17 cellular contexts compared by ENCODE assay signal in the genomic region with DNA sequence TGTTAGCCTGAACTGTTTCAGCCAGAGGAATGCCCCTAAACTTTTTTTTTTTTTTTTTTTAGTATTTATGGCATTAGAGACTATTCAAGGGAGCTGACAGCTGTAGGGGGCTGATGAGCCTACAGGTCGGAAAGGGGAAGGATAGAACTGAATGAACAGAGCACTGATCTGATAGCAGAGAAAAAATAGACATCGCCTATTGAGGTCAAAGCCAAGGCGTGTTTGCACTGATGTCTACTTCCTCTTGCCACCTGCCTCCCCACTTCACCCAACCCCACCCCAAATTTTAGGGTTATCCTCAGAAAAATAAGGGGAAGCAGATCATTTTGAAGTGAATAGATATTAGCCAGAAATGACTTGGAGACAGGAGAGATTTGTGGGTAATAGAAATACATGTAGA. TPM values are rescaled to one million over a fixed set of nuclear protein-coding genes. Genes with fewer than 3 reads are reported as not detected.
DNase-seq lines count a peak whose midpoint lies in the region; ATAC-seq and TF ChIP-seq lines count a peak whose summit lies in the region.
"Had no signal": no experiment of that assay in that cellular context is flagged by ENCODE, and none has a peak within 500 bp of the region (broad histone marks: within the 10 kb centered on the region; RNA-seq: fewer than 3 reads in every experiment).

No MANE protein-coding gene starts in this region.

- no peak overlapping the region for H2BK15ac ChIP-seq in mesenchymal stem cell (ENCODE audit: low read depth, poor library complexity, severe bottlenecking)

- H3K4ac ChIP-seq in mesenchymal stem cell (ENCODE audit: low read depth in 1 of 2, low read length in 2 of 2): no peak overlapping the region

- no peaks in the 10 kb centered on the region for H3K9me3 ChIP-seq in KOPT-K1 (ENCODE audit: insufficient read depth, low read length, poor library complexity, severe bottlenecking)
- H3K9me3 ChIP-seq in mesenchymal stem cell (ENCODE audit: control insufficient read depth, low read length): no peaks in the 10 kb centered on the region
- H3K9me3 ChIP-seq: Caco-2, MG63, suprapubic skin had no signal

- H3K79me1 ChIP-seq in mesenchymal stem cell (replicated peaks; ENCODE audit: low read length, poor library complexity, severe bottlenecking): peaks cover 1% of the 10 kb centered on the region

- no peak overlapping the region for H3K23ac ChIP-seq in mesenchymal stem cell (ENCODE audit: low read length in 2 of 2)

- intact Hi-C loops in Right ventricle myocardium superior (cut with DNase I): no loop called here

- no peak overlapping the region for H2BK5ac ChIP-seq in mesenchymal stem cell (ENCODE audit: low read depth, low read length, poor library complexity, severe bottlenecking)

- H4K8ac ChIP-seq in mesenchymal stem cell (ENCODE audit: low read length): no peak overlapping the region

- H4K91ac ChIP-seq in mesenchymal stem cell (ENCODE audit: low read length): no peak overlapping the region

- no peak for TF ChIP-seq POLR2A in GM18505 (IDR thresholded peaks at IDR 0.05; ENCODE audit: borderline replicate concordance, extremely low read depth, insufficient read depth, insufficient read length)

- 75% methylated on average over 1 of the region's 3 CpGs for WGBS in mesenchymal stem cell

- no peak overlapping the region for H3K4me3 ChIP-seq in mesenchymal stem cell (ENCODE audit: insufficient read depth in 1 of 2, low read depth in 1 of 2, low read length in 2 of 2)
- H3K4me3 ChIP-seq: MG63, PC-9, smooth muscle cell, suprapubic skin had no signal

- peaks cover 4% of the 10 kb centered on the region for H3K4me1 ChIP-seq in mesenchymal stem cell (ENCODE audit: control insufficient read depth, insufficient read depth, low read depth, low read length)

- H3K9ac ChIP-seq in mesenchymal stem cell (ENCODE audit: low read length): no peak overlapping the region

- no peak overlapping the region for H3K14ac ChIP-seq in mesenchymal stem cell (ENCODE audit: low read length in 2 of 2)

- H2AFZ ChIP-seq in mesenchymal stem cell (ENCODE audit: low read depth, low read length): no peak overlapping the region

- no peak overlapping the region for H3K4me2 ChIP-seq in mesenchymal stem cell (ENCODE audit: low read length, poor library complexity, severe bottlenecking)
- H3K4me2 ChIP-seq: PC-9, smooth muscle cell had no signal

- ATAC-seq in GM18505 (IDR thresholded peaks at IDR 0.05; ENCODE audit: unreplicated experiment) (peak; percentile 38), HG02623 (IDR thresholded peaks at IDR 0.05; ENCODE audit: unreplicated experiment) (peak; percentile 22), Right ventricle myocardium superior (ENCODE audit: poor library complexity) (no peak), HG02571 (IDR thresholded peaks at IDR 0.05; ENCODE audit: unreplicated experiment) (no peak)
- ATAC-seq: HCT116 had no signal

- no peak overlapping the region for H3K18ac ChIP-seq in mesenchymal stem cell (ENCODE audit: low read depth in 1 of 2, low read length in 2 of 2)

- H2AK5ac ChIP-seq in mesenchymal stem cell (ENCODE audit: low read length, severe bottlenecking): no peak overlapping the region

- H3K27me3 ChIP-seq in mesenchymal stem cell (ENCODE audit: control insufficient read depth in 1 of 2, insufficient read depth in 1 of 2, low read length in 2 of 2): no peaks in the 10 kb centered on the region
- H3K27me3 ChIP-seq: MG63, suprapubic skin had no signal

- no peak for DNase-seq in mesenchymal stem cell
- no peak for DNase-seq in Right ventricle myocardium superior
- DNase-seq in HPDE6-E6E7 (ENCODE audit: extremely low spot score): no peak
- DNase-seq: activated CD4-positive, alpha-beta T cell treated with anti-CD3 and anti-CD28 coated beads, Interleukin-2, amount 50 U/mL, for 1 hour; Caco-2; mammary epithelial cell; MG63; NCI-H2227 treated with DMSO at 0.1 percent for 48 hours; nucleus accumbens; PC-9 had no signal

- no peaks in the 10 kb centered on the region for H3K36me3 ChIP-seq in KOPT-K1 (ENCODE audit: insufficient read depth, low read length)
- no peaks in the 10 kb centered on the region for H3K36me3 ChIP-seq in mesenchymal stem cell (ENCODE audit: control insufficient read depth in 1 of 2, insufficient read depth in 2 of 2, low read depth in 1 of 2, low read length in 2 of 2)
- H3K36me3 ChIP-seq: MG63, suprapubic skin had no signal

- H2BK120ac ChIP-seq in mesenchymal stem cell (ENCODE audit: low read depth, low read length): peak overlapping the region; percentile 34

- no peak overlapping the region for H2BK12ac ChIP-seq in mesenchymal stem cell (ENCODE audit: low read length in 2 of 2)

- H3K27ac ChIP-seq in KOPT-K1 (ENCODE audit: low read depth, low read length, poor library complexity, severe bottlenecking) (peak overlapping the region; percentile 32), mesenchymal stem cell (ENCODE audit: low read length, poor library complexity, severe bottlenecking) (no peak overlapping the region)
- H3K27ac ChIP-seq: PC-9, suprapubic skin had no signal

RNA-seq across cellular contexts. Expression of gene ZMAT3, which starts 3.0 kb away (rescaled TPM):
- polyA plus RNA-seq in mesenchymal stem cell (2013, experiment 1 of 2): 74.4 TPM
- 72.6 TPM for polyA plus RNA-seq in mesenchymal stem cell (2013, experiment 2 of 2)
- total RNA-seq in Right ventricle myocardium superior: 12.9 TPM

Comparison
In these comparisons a context has a peak if more than half of its experiments do, and no peak if none do; other contexts are left out.
1. ATAC-seq: peak in GM18505 (single experiment) and HG02623 (single experiment); none in Right ventricle myocardium superior (single experiment) and HG02571 (single experiment).